ENCODE assay signal across 8 cellular contexts in the genomic region with DNA sequence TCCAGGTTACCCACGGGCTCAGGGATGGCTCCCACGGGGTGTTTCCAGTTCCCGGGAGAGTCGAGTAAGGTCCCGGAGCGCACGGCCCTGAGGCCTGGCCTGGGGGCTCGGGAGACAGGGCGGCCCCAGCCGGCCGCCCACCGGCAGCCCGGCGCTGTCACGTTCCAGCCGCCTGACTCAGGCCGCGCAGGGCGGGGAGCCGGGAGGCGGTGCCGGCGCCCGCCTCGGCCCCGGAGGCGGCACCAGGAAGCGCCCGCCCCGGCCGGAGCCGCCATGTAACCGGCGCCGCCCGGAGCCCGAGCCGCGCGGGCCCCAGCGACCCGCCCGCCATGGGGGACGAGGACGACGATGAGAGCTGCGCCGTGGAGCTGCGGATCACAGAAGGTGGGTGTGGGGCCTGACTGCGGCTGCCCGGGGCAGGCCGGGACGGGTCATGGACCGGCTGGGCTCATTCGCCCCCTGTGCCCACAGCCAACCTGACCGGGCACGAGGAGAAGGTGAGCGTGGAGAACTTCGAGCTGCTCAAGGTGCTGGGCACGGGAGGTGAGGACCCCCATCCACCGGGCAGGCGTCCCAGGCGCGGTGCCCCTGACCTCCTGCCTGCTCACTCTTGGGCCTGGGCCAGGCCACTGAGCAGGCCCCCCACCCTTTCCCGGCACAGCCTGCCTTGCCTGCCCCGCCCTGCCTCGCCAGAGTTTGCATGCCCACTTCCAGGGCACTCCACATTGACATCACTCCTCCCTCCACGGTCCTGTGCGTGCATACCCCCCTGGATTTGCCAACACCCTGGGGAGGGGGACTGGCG. TPM values are rescaled to one million over a fixed set of nuclear protein-coding genes. Genes with fewer than 3 reads are reported as not detected.
DNase-seq lines count a peak whose midpoint lies in the region; ATAC-seq and TF ChIP-seq lines count a peak whose summit lies in the region.

A gene (plus strand): TSS at position 256 of the 805 bp plus-strand sequence. CDS start 74 bp downstream, at position 330.

- WGBS in mesendoderm (ENCODE audit: extremely low coverage, insufficient coverage, low lambda C conversion rate) = no CpG with 5 or more reads among the region's 70 CpGs

- H3K4ac ChIP-seq in mesendoderm (ENCODE audit: low read depth, low read length) = peak within 1 kb of the TSS; percentile 26

- H3K36me3 ChIP-seq in mesendoderm (ENCODE audit: control insufficient read depth, insufficient read depth, low read length) = no peaks in the 10 kb centered on the region

- peak within 1 kb of the TSS; percentile 94 for H3K23ac ChIP-seq in mesendoderm (ENCODE audit: low read length)

- H2BK15ac ChIP-seq in mesendoderm (replicated peaks; ENCODE audit: low read depth) = no peak within 1 kb of the TSS

- no peak for TF ChIP-seq CTCF in epithelial cell of esophagus (IDR thresholded peaks at IDR 0.05; ENCODE audit: insufficient read depth, low read depth, low read length, missing control alignments)

- H3K4me2 ChIP-seq in mesendoderm (ENCODE audit: low read length) = peak within 1 kb of the TSS; percentile 86

- H3K27ac ChIP-seq in mesendoderm (ENCODE audit: low read depth, low read length) = peak within 1 kb of the TSS; percentile 48

- H3K56ac ChIP-seq in mesendoderm (ENCODE audit: low read length) = peak within 1 kb of the TSS; percentile 98

- no peak within 1 kb of the TSS for H2BK120ac ChIP-seq in mesendoderm (ENCODE audit: low read depth, low read length)

- H3K4me1 ChIP-seq in mesendoderm (ENCODE audit: control insufficient read depth, low read depth, low read length) = peaks cover 10% of the 10 kb centered on the region

- H2AK5ac ChIP-seq in mesendoderm (ENCODE audit: low read length) = no peak within 1 kb of the TSS

- H3K4me3 ChIP-seq in epithelial cell of esophagus (ENCODE audit: low read length) = peak within 1 kb of the TSS; percentile 83
- peak within 1 kb of the TSS; percentile 81 for H3K4me3 ChIP-seq in mesendoderm (ENCODE audit: low read length)

- no peak within 1 kb of the TSS for H4K8ac ChIP-seq in mesendoderm (ENCODE audit: low read depth, low read length)

- peak within 1 kb of the TSS; percentile 83 for H2BK5ac ChIP-seq in mesendoderm (ENCODE audit: low read length)

- no peaks in the 10 kb centered on the region for H3K79me2 ChIP-seq in mesendoderm (ENCODE audit: control insufficient read depth, insufficient read depth, low read length)

- no peak within 1 kb of the TSS for H4K5ac ChIP-seq in mesendoderm (ENCODE audit: low read length)

- H3K9ac ChIP-seq in mesendoderm (ENCODE audit: low read length) = peak within 1 kb of the TSS; percentile 92

- H3K27me3 ChIP-seq in mesendoderm (ENCODE audit: insufficient read depth, low read length, poor library complexity) = no peaks in the 10 kb centered on the region

- DNase-seq in D341Med (ENCODE audit: low spot score) = peak; percentile 82
- DNase-seq in NCI-H146 (lab: John Stamatoyannopoulos, UW) = peak; percentile 60
- DNase-seq in activated CD8-positive, alpha-beta memory T cell treated with anti-CD3 and anti-CD28 coated beads, Interleukin-2, amount 50 U/mL, for 48 hours = peak; percentile 81
- peak; percentile 82 for DNase-seq in epithelial cell of esophagus (ENCODE audit: low read depth)
- DNase-seq in mesendoderm = peak; percentile 74
- peak in 5 of 6 experiments; percentile 18 to 42 (median 21) for DNase-seq in stimulated activated naive CD4-positive, alpha-beta T cell (lab: John Stamatoyannopoulos, UW)
- DNase-seq in GF-D8 (lab: John Stamatoyannopoulos, UW) = no peak

- H3K79me1 ChIP-seq in mesendoderm (ENCODE audit: low read length) = peaks cover 4% of the 10 kb centered on the region

- H3K18ac ChIP-seq in mesendoderm (ENCODE audit: low read length) = peak within 1 kb of the TSS; percentile 41

- ATAC-seq in GM21390 (IDR thresholded peaks at IDR 0.05; ENCODE audit: unreplicated experiment) = peak; percentile 48

RNA-seq across cellular contexts. Expression of the gene that starts here (rescaled TPM):
- polyA plus RNA-seq in mesendoderm (2013, experiment 1 of 2) = 4.8 TPM
- 4.6 TPM for polyA plus RNA-seq in mesendoderm (2013, experiment 2 of 2)
